Comparison of ENCODE assay signal across 8 cellular contexts in genomic region chr18:51029378-51029693, GRCh38. TPM values are rescaled to one million over a fixed set of nuclear protein-coding genes. Genes with fewer than 3 reads are reported as not detected.
DNase-seq lines count a peak whose midpoint lies in the region; ATAC-seq and TF ChIP-seq lines count a peak whose summit lies in the region.

No MANE protein-coding gene starts in this region.

- peak overlapping the region; percentile 80 for H3K4me2 ChIP-seq in hepatocyte

- H3K27me3 ChIP-seq in hepatocyte = no peaks in the 10 kb centered on the region

- H3K27ac ChIP-seq in hepatocyte = peak overlapping the region; percentile 97

- no peaks in the 10 kb centered on the region for H3K9me3 ChIP-seq in hepatocyte (ENCODE audit: low read depth)

- DNase-seq in activated CD4-positive, alpha-beta T cell treated with anti-CD3 and anti-CD28 coated beads for 36 hours = no peak
- no peak for DNase-seq in activated CD4-positive, alpha-beta T cell treated with anti-CD3 and anti-CD28 coated beads, Interleukin-2, amount 50 U/mL, for 1 hour
- DNase-seq in activated CD8-positive, alpha-beta T cell treated with anti-CD3 and anti-CD28 coated beads for 36 hours = no peak
- DNase-seq in hepatocyte (ENCODE audit: low spot score) (no peak), DMS79 treated with DMSO at 0.1 percent for 48 hours (lab: John Stamatoyannopoulos, UW) (no peak), HuH-7 (ENCODE audit: low spot score) (no peak)
- no peak for DNase-seq in stimulated activated naive CD8-positive, alpha-beta T cell treated with anti-CD3 and anti-CD28 coated beads, Interleukin-15, amount 100 ng/mL, for 72 hours

- peaks cover 76% of the 10 kb centered on the region for H3K79me2 ChIP-seq in hepatocyte

- no peaks in the 10 kb centered on the region for H3K9me3 Mint-ChIP-seq in activated CD4-positive, alpha-beta T cell treated with anti-CD3 and anti-CD28 coated beads for 36 hours (ENCODE audit: low read depth)
- H3K9me3 Mint-ChIP-seq in activated CD8-positive, alpha-beta T cell treated with anti-CD3 and anti-CD28 coated beads for 36 hours = no peaks in the 10 kb centered on the region
- no peaks in the 10 kb centered on the region for H3K9me3 Mint-ChIP-seq in stimulated activated naive CD8-positive, alpha-beta T cell treated with anti-CD3 and anti-CD28 coated beads, Interleukin-15, amount 100 ng/mL, for 72 hours

- no peaks in the 10 kb centered on the region for H3K36me3 ChIP-seq in hepatocyte (replicated peaks; ENCODE audit: insufficient read depth, low read depth)

- CTCF ChIA-PET in activated CD4-positive, alpha-beta T cell treated with anti-CD3 and anti-CD28 coated beads for 36 hours (lab: Charles Lee) = interaction anchor here (1.0 to 2.8 kb wide), 7 partner anchors 8 to 209 kb away, joined by 3 to 13 read pairs (median 9); partner anchors contain the start of gene MRO
- CTCF ChIA-PET in activated CD8-positive, alpha-beta T cell treated with anti-CD3 and anti-CD28 coated beads for 36 hours (lab: Charles Lee) = interaction anchor here (0.8 to 3.4 kb wide), 4 partner anchors 19 to 209 kb away, joined by 3 to 16 read pairs (median 4); no protein-coding TSS in a partner anchor

- H3K27ac Mint-ChIP-seq in activated CD4-positive, alpha-beta T cell treated with anti-CD3 and anti-CD28 coated beads for 36 hours = peak overlapping the region; percentile 94
- H3K27ac Mint-ChIP-seq in activated CD8-positive, alpha-beta T cell treated with anti-CD3 and anti-CD28 coated beads for 36 hours = peak overlapping the region; percentile 97
- peak overlapping the region; percentile 99 to 100 for H3K27ac Mint-ChIP-seq in stimulated activated naive CD8-positive, alpha-beta T cell treated with anti-CD3 and anti-CD28 coated beads, Interleukin-15, amount 100 ng/mL, for 72 hours

- intact Hi-C loops in activated CD4-positive, alpha-beta T cell treated with anti-CD3 and anti-CD28 coated beads for 36 hours (cut with DNase I, micrococcal nuclease) = loop anchor here in 1 of 2 experiments (5.0 kb wide), 1 partner anchor 168 kb away; the partner anchor contains the start of gene MEX3C
- intact Hi-C loops in activated CD8-positive, alpha-beta T cell treated with anti-CD3 and anti-CD28 coated beads for 36 hours (cut with micrococcal nuclease) = no loop called here

- peak; percentile 21 for ATAC-seq in activated CD4-positive, alpha-beta T cell treated with anti-CD3 and anti-CD28 coated beads for 36 hours
- no peak for ATAC-seq in activated CD8-positive, alpha-beta T cell treated with anti-CD3 and anti-CD28 coated beads for 36 hours
- no peak for ATAC-seq in stimulated activated naive CD8-positive, alpha-beta T cell treated with anti-CD3 and anti-CD28 coated beads, Interleukin-15, amount 100 ng/mL, for 72 hours
- no peak for ATAC-seq in HG03139 (IDR thresholded peaks at IDR 0.05; ENCODE audit: unreplicated experiment)

- 23% methylated on average over 10 of the region's 10 CpGs for WGBS in hepatocyte (ENCODE audit: low lambda C conversion rate, missing lambda C conversion rate)

- peak overlapping the region; percentile 84 for H3K4me3 Mint-ChIP-seq in activated CD4-positive, alpha-beta T cell treated with anti-CD3 and anti-CD28 coated beads for 36 hours
- peak overlapping the region; percentile 94 for H3K4me3 Mint-ChIP-seq in activated CD8-positive, alpha-beta T cell treated with anti-CD3 and anti-CD28 coated beads for 36 hours
- peak overlapping the region; percentile 93 to 96 for H3K4me3 Mint-ChIP-seq in stimulated activated naive CD8-positive, alpha-beta T cell treated with anti-CD3 and anti-CD28 coated beads, Interleukin-15, amount 100 ng/mL, for 72 hours

- peak overlapping the region; percentile 92 for H2AFZ ChIP-seq in hepatocyte

- peaks cover 23% of the 10 kb centered on the region for H3K36me3 Mint-ChIP-seq in activated CD4-positive, alpha-beta T cell treated with anti-CD3 and anti-CD28 coated beads for 36 hours (ENCODE audit: low read depth)
- H3K36me3 Mint-ChIP-seq in activated CD8-positive, alpha-beta T cell treated with anti-CD3 and anti-CD28 coated beads for 36 hours (ENCODE audit: low read depth) = peaks cover 17% of the 10 kb centered on the region

- no peaks in the 10 kb centered on the region for H3K9me2 ChIP-seq in hepatocyte (replicated peaks; ENCODE audit: insufficient read depth)

- peaks cover 33% of the 10 kb centered on the region for H3K4me1 ChIP-seq in hepatocyte (ENCODE audit: insufficient read depth)

- H3K4me1 Mint-ChIP-seq in activated CD4-positive, alpha-beta T cell treated with anti-CD3 and anti-CD28 coated beads for 36 hours = peaks cover 49% of the 10 kb centered on the region
- H3K4me1 Mint-ChIP-seq in activated CD8-positive, alpha-beta T cell treated with anti-CD3 and anti-CD28 coated beads for 36 hours (ENCODE audit: low read depth) = peaks cover 45% of the 10 kb centered on the region
- peaks cover 50% of the 10 kb centered on the region for H3K4me1 Mint-ChIP-seq in stimulated activated naive CD8-positive, alpha-beta T cell treated with anti-CD3 and anti-CD28 coated beads, Interleukin-15, amount 100 ng/mL, for 72 hours

- TF ChIP-seq CTCF in activated CD8-positive, alpha-beta T cell treated with anti-CD3 and anti-CD28 coated beads for 36 hours (IDR thresholded peaks at IDR 0.05) = no peak
- TF ChIP-seq CTCF in hepatocyte (IDR thresholded peaks at IDR 0.05; ENCODE audit: poor library complexity) = no peak

- H3K27me3 Mint-ChIP-seq in activated CD4-positive, alpha-beta T cell treated with anti-CD3 and anti-CD28 coated beads for 36 hours = no peaks in the 10 kb centered on the region
- no peaks in the 10 kb centered on the region for H3K27me3 Mint-ChIP-seq in activated CD8-positive, alpha-beta T cell treated with anti-CD3 and anti-CD28 coated beads for 36 hours
- H3K27me3 Mint-ChIP-seq in stimulated activated naive CD8-positive, alpha-beta T cell treated with anti-CD3 and anti-CD28 coated beads, Interleukin-15, amount 100 ng/mL, for 72 hours = no peaks in the 10 kb centered on the region

- H4K20me1 ChIP-seq in hepatocyte (ENCODE audit: insufficient read depth, poor library complexity, severe bottlenecking) = peaks cover 37% of the 10 kb centered on the region

- POLR2A ChIA-PET in activated CD4-positive, alpha-beta T cell treated with anti-CD3 and anti-CD28 coated beads for 36 hours (lab: Charles Lee) = interaction anchor here (2.8 kb wide), 1 partner anchor 151 kb away, joined by 12 read pairs; the partner anchor contains the start of gene ME2
- POLR2A ChIA-PET in activated CD8-positive, alpha-beta T cell treated with anti-CD3 and anti-CD28 coated beads for 36 hours (lab: Charles Lee) = interaction anchor here (1.0 to 3.2 kb wide), 9 partner anchors 9 to 150 kb away, joined by 3 to 19 read pairs (median 7); partner anchors contain the start of genes ELAC1 and ME2

- H3K4me3 ChIP-seq in hepatocyte = peak overlapping the region; percentile 49

RNA-seq across cellular contexts. Expression of gene SMAD4, which starts 0.7 kb away (rescaled TPM):
- 10 to 100 TPM; 79.3 to 89.5 TPM for total RNA-seq in activated CD4-positive, alpha-beta T cell treated with anti-CD3 and anti-CD28 coated beads for 36 hours
- 10 to 100 TPM; 68.1 to 71.2 TPM for total RNA-seq in activated CD8-positive, alpha-beta T cell treated with anti-CD3 and anti-CD28 coated beads for 36 hours
- 109 and 116 TPM in 2 replicates for total RNA-seq in hepatocyte
- 62.5 and 64.4 TPM in 2 replicates for polyA plus RNA-seq in hepatocyte
